Comparison of ENCODE assay signal across 16 cellular contexts in genomic region chr20:41154436-41155176, GRCh38. TPM values are rescaled to one million over a fixed set of nuclear protein-coding genes. Genes with fewer than 3 reads are reported as not detected.
DNase-seq lines count a peak whose midpoint lies in the region; ATAC-seq, FAIRE-seq and TF ChIP-seq lines count a peak whose summit lies in the region.
"Had no signal": no experiment of that assay in that cellular context is flagged by ENCODE, and none has a peak within 500 bp of the region (broad histone marks: within the 10 kb centered on the region; RNA-seq: fewer than 3 reads in every experiment).

No MANE protein-coding gene starts in this region.

- peaks cover 5 to 42% of the 10 kb centered on the region in 2 experiments for H3K36me3 ChIP-seq in HepG2 (replicated peaks in 1 of 2; ENCODE audit: control insufficient read depth in 1 of 2, insufficient read depth in 2 of 2, low read length in 2 of 2)

- no TSS peak for BruUV-seq in HepG2 (replicated peaks; lab: Mats Ljungman, UMichigan)

- peaks cover 94% of the 10 kb centered on the region for H3K79me2 ChIP-seq in HepG2 (ENCODE audit: insufficient read depth, low read length)

- TF ChIP-seq POLR2A in HepG2 (IDR thresholded peaks at IDR 0.05; ENCODE audit: insufficient read depth in 1 of 2, low read depth in 2 of 2, low read length in 2 of 2): no peak

- peaks cover 30% of the 10 kb centered on the region for H3K36me3 Mint-ChIP-seq in activated CD4-positive, alpha-beta T cell treated with anti-CD3 and anti-CD28 coated beads, Interleukin-2, amount 10 ng/mL, durations not matched to agents 24 days and 14 days (ENCODE audit: low read depth)
- H3K36me3 Mint-ChIP-seq in activated T-helper 2 cell treated with anti-CD3 and anti-CD28 coated beads, Interferon-gamma antibody, Interleukin-2, Interleukin-4, amounts not matched to agents 10 μg/mL and 5 μg/mL and 100 μg/mL, durations not matched to agents 14 hours and 24 hours and 36 hours (ENCODE audit: low read depth): peaks cover 31% of the 10 kb centered on the region
- H3K36me3 Mint-ChIP-seq in stimulated activated naive B cell treated with anti-CD40 and anti-IgM and Interleukin-4, amounts not matched to agents 10 μg/mL and 1 μg/mL and 100 μg/mL, for 72 hours: peaks cover 4 to 31% of the 10 kb centered on the region in 2 donors

- CTCF ChIA-PET in HepG2 (lab: Yijun Ruan, JAX; ENCODE audit: low intra/inter-chr PET ratio, low total read pairs): no interaction called here

- no peak for TF ChIP-seq RAD21 in HepG2 (CRISPR knock-in tag; IDR thresholded peaks at IDR 0.05)

- FAIRE-seq in HepG2 (lab: Jason Lieb, UNC): no peak
- FAIRE-seq: A204.1 had no signal

- H3K9me3 ChIP-seq in HepG2 (ENCODE audit: low read length): no peaks in the 10 kb centered on the region
- H3K9me3 ChIP-seq: MG63 had no signal

- H3K4me1 Mint-ChIP-seq in activated CD4-positive, alpha-beta T cell treated with anti-CD3 and anti-CD28 coated beads, Interleukin-2, amount 10 ng/mL, durations not matched to agents 24 days and 14 days: peaks cover 89% of the 10 kb centered on the region
- peaks cover 91% of the 10 kb centered on the region for H3K4me1 Mint-ChIP-seq in activated T-helper 2 cell treated with anti-CD3 and anti-CD28 coated beads, Interferon-gamma antibody, Interleukin-2, Interleukin-4, amounts not matched to agents 10 μg/mL and 5 μg/mL and 100 μg/mL, durations not matched to agents 14 hours and 24 hours and 36 hours (ENCODE audit: low read depth)
- H3K4me1 Mint-ChIP-seq in stimulated activated naive B cell treated with anti-CD40 and anti-IgM and Interleukin-4, amounts not matched to agents 10 μg/mL and 1 μg/mL and 100 μg/mL, for 72 hours: peaks cover 57 to 62% of the 10 kb centered on the region in 2 donors

- in situ Hi-C loops in HepG2 (cut with HindIII; ENCODE audit: extremely low pct_ligation_motif_present, low pct_unique_long_range_greater_than_20kb): no loop called here

- peak overlapping the region; percentile 97 for H3K27ac Mint-ChIP-seq in activated CD4-positive, alpha-beta T cell treated with anti-CD3 and anti-CD28 coated beads, Interleukin-2, amount 10 ng/mL, durations not matched to agents 24 days and 14 days
- peak overlapping the region; percentile 73 for H3K27ac Mint-ChIP-seq in activated T-helper 2 cell treated with anti-CD3 and anti-CD28 coated beads, Interferon-gamma antibody, Interleukin-2, Interleukin-4, amounts not matched to agents 10 μg/mL and 5 μg/mL and 100 μg/mL, durations not matched to agents 14 hours and 24 hours and 36 hours
- peak overlapping the region; percentile 85 for H3K27ac Mint-ChIP-seq in stimulated activated naive B cell treated with anti-CD40 and anti-IgM and Interleukin-4, amounts not matched to agents 10 μg/mL and 1 μg/mL and 100 μg/mL, for 72 hours

- peak overlapping the region; percentile 83 for H3K4me3 Mint-ChIP-seq in activated CD4-positive, alpha-beta T cell treated with anti-CD3 and anti-CD28 coated beads, Interleukin-2, amount 10 ng/mL, durations not matched to agents 24 days and 14 days
- H3K4me3 Mint-ChIP-seq in activated T-helper 2 cell treated with anti-CD3 and anti-CD28 coated beads, Interferon-gamma antibody, Interleukin-2, Interleukin-4, amounts not matched to agents 10 μg/mL and 5 μg/mL and 100 μg/mL, durations not matched to agents 14 hours and 24 hours and 36 hours (ENCODE audit: low read depth): peak overlapping the region; percentile 43
- no peak overlapping the region for H3K4me3 Mint-ChIP-seq in stimulated activated naive B cell treated with anti-CD40 and anti-IgM and Interleukin-4, amounts not matched to agents 10 μg/mL and 1 μg/mL and 100 μg/mL, for 72 hours

- no peak overlapping the region for H3K4me2 ChIP-seq in HepG2 (ENCODE audit: low read depth, low read length)

- TF ChIP-seq CTCF in HepG2 (CRISPR knock-in tag; IDR thresholded peaks at IDR 0.05): no peak

- no peak for DNase-seq in activated CD4-positive, alpha-beta T cell treated with anti-CD3 and anti-CD28 coated beads, Interleukin-2, amount 10 ng/mL, durations not matched to agents 24 days and 14 days
- DNase-seq in activated CD4-positive, alpha-beta T cell treated with anti-CD3 and anti-CD28 coated beads for 48 hours: no peak
- no peak for DNase-seq in activated T-helper 2 cell treated with anti-CD3 and anti-CD28 coated beads, Interferon-gamma antibody, Interleukin-2, Interleukin-4, amounts not matched to agents 10 μg/mL and 5 μg/mL and 100 μg/mL, durations not matched to agents 14 hours and 24 hours and 36 hours (ENCODE audit: low spot score)
- DNase-seq in HepG2 (ENCODE audit: low spot score) (no peak), NCI-H2029 (lab: John Stamatoyannopoulos, UW) (no peak)
- no peak for DNase-seq in stimulated activated naive B cell treated with anti-CD40 and anti-IgM and Interleukin-4, amounts not matched to agents 10 μg/mL and 1 μg/mL and 100 μg/mL, for 72 hours
- DNase-seq: activated CD4-positive, alpha-beta T cell treated with anti-CD3 and anti-CD28 coated beads for 1 hour; anterior cingulate cortex; DMS153; MG63; NCI-H510A treated with DMSO at 0.1 percent for 48 hours; SIG-M5 had no signal

- no peak for TF ChIP-seq EP300 in HepG2 (IDR thresholded peaks at IDR 0.05; ENCODE audit: low read depth in 2 of 2, low read length in 2 of 2)
- TF ChIP-seq EP300 in HepG2 (CRISPR knock-in tag; IDR thresholded peaks at IDR 0.05; ENCODE audit: borderline replicate concordance): no peak

- H3K27ac ChIP-seq in HepG2 (ENCODE audit: extremely low read length, insufficient read depth, low read length): no peak overlapping the region
- H3K27ac ChIP-seq: epithelial cell of prostate had no signal

- H2AFZ ChIP-seq in HepG2 (ENCODE audit: low read length): no peak overlapping the region

- no peaks in the 10 kb centered on the region for H3K27me3 ChIP-seq in HepG2 (ENCODE audit: control insufficient read depth in 1 of 2, insufficient read depth in 2 of 2, low read length in 2 of 2)
- H3K27me3 ChIP-seq: MG63 had no signal

- POLR2A ChIA-PET in HepG2 (lab: Yijun Ruan, JAX): no interaction called here

- H3K9me3 Mint-ChIP-seq in activated CD4-positive, alpha-beta T cell treated with anti-CD3 and anti-CD28 coated beads, Interleukin-2, amount 10 ng/mL, durations not matched to agents 24 days and 14 days: no peaks in the 10 kb centered on the region
- no peaks in the 10 kb centered on the region for H3K9me3 Mint-ChIP-seq in activated T-helper 2 cell treated with anti-CD3 and anti-CD28 coated beads, Interferon-gamma antibody, Interleukin-2, Interleukin-4, amounts not matched to agents 10 μg/mL and 5 μg/mL and 100 μg/mL, durations not matched to agents 14 hours and 24 hours and 36 hours
- no peaks in the 10 kb centered on the region for H3K9me3 Mint-ChIP-seq in stimulated activated naive B cell treated with anti-CD40 and anti-IgM and Interleukin-4, amounts not matched to agents 10 μg/mL and 1 μg/mL and 100 μg/mL, for 72 hours

- H4K20me1 ChIP-seq in HepG2 (ENCODE audit: insufficient read depth, low read length): peaks cover 77% of the 10 kb centered on the region

- WGBS in HepG2 (ENCODE audit: low lambda C conversion rate): 88% methylated on average over 8 of the region's 8 CpGs

- no peak overlapping the region for H3K4me3 ChIP-seq in HepG2 (replicated peaks in 1 of 3; ENCODE audit: insufficient read depth in 1 of 3, low read depth in 2 of 3, low read length in 3 of 3)
- H3K4me3 ChIP-seq: MG63 had no signal

- ATAC-seq in HepG2: peak; percentile 2; the same call in 1 of the 3 replicates
- no peak for ATAC-seq in stimulated activated naive B cell treated with anti-CD40 and anti-IgM and Interleukin-4, amounts not matched to agents 10 μg/mL and 1 μg/mL and 100 μg/mL, for 72 hours (replicated peaks)
- no peak for ATAC-seq in HG03521 (IDR thresholded peaks at IDR 0.05; ENCODE audit: unreplicated experiment)
- no peak for ATAC-seq in HG03457 (IDR thresholded peaks at IDR 0.05; ENCODE audit: unreplicated experiment)

- H3K9ac ChIP-seq in HepG2 (ENCODE audit: insufficient read depth, low read depth, low read length): no peak overlapping the region

- intact Hi-C loops in activated CD4-positive, alpha-beta T cell treated with anti-CD3 and anti-CD28 coated beads, Interleukin-2, amount 10 ng/mL, durations not matched to agents 24 days and 14 days (cut with micrococcal nuclease): loop anchor here (5.0 kb wide), 1 partner anchor 278 kb away; no protein-coding TSS in a partner anchor
- intact Hi-C loops in activated T-helper 2 cell treated with anti-CD3 and anti-CD28 coated beads, Interferon-gamma antibody, Interleukin-2, Interleukin-4, amounts not matched to agents 10 μg/mL and 5 μg/mL and 100 μg/mL, durations not matched to agents 14 hours and 24 hours and 36 hours (cut with micrococcal nuclease): loop anchor here (5.0 kb wide), 1 partner anchor 107 kb away; no protein-coding TSS in a partner anchor
- intact Hi-C loops in HepG2 (cut with micrococcal nuclease; ENCODE audit: unreplicated experiment): no loop called here

- peaks cover 61% of the 10 kb centered on the region for H3K4me1 ChIP-seq in HepG2 (ENCODE audit: insufficient read depth, low read length)

- H3K27me3 Mint-ChIP-seq in activated CD4-positive, alpha-beta T cell treated with anti-CD3 and anti-CD28 coated beads, Interleukin-2, amount 10 ng/mL, durations not matched to agents 24 days and 14 days: peaks cover 2% of the 10 kb centered on the region
- H3K27me3 Mint-ChIP-seq in activated T-helper 2 cell treated with anti-CD3 and anti-CD28 coated beads, Interferon-gamma antibody, Interleukin-2, Interleukin-4, amounts not matched to agents 10 μg/mL and 5 μg/mL and 100 μg/mL, durations not matched to agents 14 hours and 24 hours and 36 hours (ENCODE audit: low read depth): no peaks in the 10 kb centered on the region
- no peaks in the 10 kb centered on the region for H3K27me3 Mint-ChIP-seq in stimulated activated naive B cell treated with anti-CD40 and anti-IgM and Interleukin-4, amounts not matched to agents 10 μg/mL and 1 μg/mL and 100 μg/mL, for 72 hours

RNA-seq across cellular contexts. Expression of gene PLCG1, which starts 17.3 kb away (rescaled TPM):
- total RNA-seq in activated CD4-positive, alpha-beta T cell treated with anti-CD3 and anti-CD28 coated beads, Interleukin-2, amount 10 ng/mL, durations not matched to agents 24 days and 14 days: 246 and 255 TPM in 2 replicates
- total RNA-seq in activated T-helper 2 cell treated with anti-CD3 and anti-CD28 coated beads, Interferon-gamma antibody, Interleukin-2, Interleukin-4, amounts not matched to agents 10 μg/mL and 5 μg/mL and 100 μg/mL, durations not matched to agents 14 hours and 24 hours and 36 hours: 174 and 187 TPM in 2 replicates
- total RNA-seq in HepG2 (2016; rRNA removed; fragmentation: Illumina TruSeq; extraction: Trizol): 53.1 and 85.3 TPM in 2 replicates
- total RNA-seq in HepG2 (2016; cell fraction: cytosol; rRNA removed; fragmentation: Illumina TruSeq; extraction: Trizol; ENCODE audit: low read depth): 8.3 and 10.2 TPM in 2 replicates
- total RNA-seq in HepG2 (2016; cell fraction: insoluble cytoplasmic fraction; rRNA removed; fragmentation: Illumina TruSeq; extraction: Trizol): 43.2 and 85.3 TPM in 2 replicates
- total RNA-seq in HepG2 (2016; cell fraction: membrane; rRNA removed; fragmentation: Illumina TruSeq; extraction: Trizol): 23.6 and 25.9 TPM in 2 replicates
- total RNA-seq in HepG2 (2016; cell fraction: nucleus; rRNA removed; fragmentation: Illumina TruSeq; extraction: Trizol): 119 and 141 TPM in 2 replicates
- 158 and 207 TPM in 2 replicates for polyA plus RNA-seq in HepG2 (2011; rRNA removed)
- 50.7 and 54.7 TPM in 2 replicates for polyA plus RNA-seq in HepG2 (2011; cell fraction: cytosol; rRNA removed)
- 1,608 and 1,708 TPM in 2 replicates for polyA plus RNA-seq in HepG2 (2011; cell fraction: nucleus; rRNA removed)
- 152 and 164 TPM in 2 replicates for polyA plus RNA-seq in HepG2 (2012)
- polyA plus RNA-seq in HepG2 (2016; cell fraction: cytosol; fragmentation: Illumina TruSeq; extraction: Trizol; ENCODE audit: low read depth): 3.6 and 4.0 TPM in 2 replicates
- polyA plus RNA-seq in HepG2 (2016; cell fraction: insoluble cytoplasmic fraction; fragmentation: Illumina TruSeq; extraction: Trizol; ENCODE audit: low read depth): 54.2 and 61.1 TPM in 2 replicates
- polyA plus RNA-seq in HepG2 (2016; cell fraction: membrane; fragmentation: Illumina TruSeq; extraction: Trizol; ENCODE audit: low read depth): 12.4 and 12.5 TPM in 2 replicates
- polyA plus RNA-seq in HepG2 (2016; cell fraction: nucleus; fragmentation: Illumina TruSeq; extraction: Trizol; ENCODE audit: insufficient read depth, low read depth): 371 and 407 TPM in 2 replicates
- polyA minus RNA-seq in HepG2 (2011; rRNA and poly(A)+ RNA removed; ENCODE audit: low replicate concordance): 74.2 and 219 TPM in 2 replicates
- 77.9 and 95.1 TPM in 2 replicates for polyA minus RNA-seq in HepG2 (2011; cell fraction: cytosol; rRNA and poly(A)+ RNA removed)
- polyA minus RNA-seq in HepG2 (2011; cell fraction: nucleus; rRNA and poly(A)+ RNA removed): 286 and 292 TPM in 2 replicates

Comparison
In these comparisons a context has a peak if more than half of its experiments do, and no peak if none do; other contexts are left out.
1. H3K4me3 Mint-ChIP-seq: peak in activated CD4-positive, alpha-beta T cell treated with anti-CD3 and anti-CD28 coated beads, Interleukin-2, amount 10 ng/mL, durations not matched to agents 24 days and 14 days (single experiment) and activated T-helper 2 cell treated with anti-CD3 and anti-CD28 coated beads, Interferon-gamma antibody, Interleukin-2, Interleukin-4, amounts not matched to agents 10 μg/mL and 5 μg/mL and 100 μg/mL, durations not matched to agents 14 hours and 24 hours and 36 hours (single experiment); none in stimulated activated naive B cell treated with anti-CD40 and anti-IgM and Interleukin-4, amounts not matched to agents 10 μg/mL and 1 μg/mL and 100 μg/mL, for 72 hours (0 of 2).
2. Peak in every context shown above with its lines, with median percentiles within 50 percentile points of each other: H3K27ac Mint-ChIP-seq.